In genomic region chr10:33165911-33166310, GRCh38 we compare ENCODE assay signal across 20 cellular contexts.
"Had no signal": no experiment of that assay in that cellular context is flagged by ENCODE, and none has a peak within 500 bp of the region (broad histone marks: within the 10 kb centered on the region; RNA-seq: fewer than 3 reads in every experiment).

No MANE protein-coding gene starts in this region.

- H3K4me3 Mint-ChIP-seq: naive thymus-derived CD8-positive, alpha-beta T cell; T-helper 2 cell treated with Interferon-gamma antibody and Interleukin-4, amounts not matched to agents 5 μg/mL and 100 μg/mL, for 36 hours had no signal

- H3K9me3 Mint-ChIP-seq: T-helper 2 cell treated with Interferon-gamma antibody and Interleukin-4, amounts not matched to agents 5 μg/mL and 100 μg/mL, for 36 hours had no signal

- H3K36me3 Mint-ChIP-seq: naive thymus-derived CD8-positive, alpha-beta T cell had no signal

- H3K4me3 ChIP-seq: esophagus muscularis mucosa, ovary, psoas muscle, tibial artery had no signal

- H3K36me3 ChIP-seq: esophagus muscularis mucosa, ovary, tibial artery had no signal

- H3K9me3 ChIP-seq: esophagus muscularis mucosa, ovary, psoas muscle, tibial artery had no signal

- H3K27ac ChIP-seq: esophagus muscularis mucosa, ovary, psoas muscle, tibial artery had no signal

- ATAC-seq: activated CD4-positive, CD25-positive, alpha-beta regulatory T cell treated with anti-CD3 and anti-CD28 coated beads, Interleukin-2, amount 50 U/mL, for 24 hours; naive thymus-derived CD8-positive, alpha-beta T cell; psoas muscle; right cardiac atrium; stimulated activated naive CD8-positive, alpha-beta T cell treated with anti-CD3 and anti-CD28 coated beads, Interleukin-15, Interleukin-2, amounts not matched to agents 100 U/mL and 50 U/mL, for 24 hours had no signal

- H3K27ac Mint-ChIP-seq: naive thymus-derived CD8-positive, alpha-beta T cell; T-helper 2 cell treated with Interferon-gamma antibody and Interleukin-4, amounts not matched to agents 5 μg/mL and 100 μg/mL, for 36 hours had no signal

- DNase-seq: activated CD4-positive, alpha-beta T cell treated with anti-CD3 and anti-CD28 coated beads, Interleukin-2, amount 50 U/mL, for 1 hour; activated CD8-positive, alpha-beta memory T cell treated with anti-CD3 and anti-CD28 coated beads for 24 hours; activated CD8-positive, alpha-beta memory T cell treated with anti-CD3 and anti-CD28 coated beads, Interleukin-2, amount 50 U/mL, for 48 hours; activated effector memory CD4-positive, alpha-beta T cell treated with Interleukin-2 at 50 U/mL for 16 hours; activated naive CD4-positive, alpha-beta T cell treated with anti-CD3 and anti-CD28 coated beads, Interleukin-2, amount 50 U/mL, for 16 hours; activated T-cell treated with anti-CD3 and anti-CD28 coated beads, Interleukin-2, amount 50 U/mL, for 48 hours; aorta; cerebellar nuclear complex; effector CD8-positive, alpha-beta T cell; naive thymus-derived CD8-positive, alpha-beta T cell; ovary; psoas muscle; right cardiac atrium; stimulated activated CD4-positive, alpha-beta T cell treated with anti-CD3 and anti-CD28 coated beads, Interleukin-2, amount 100 ng/mL, for 24 hours; stimulated activated naive CD8-positive, alpha-beta T cell treated with anti-CD3 and anti-CD28 coated beads, Interleukin-15, Interleukin-2, amounts not matched to agents 100 U/mL and 50 U/mL, for 24 hours; substantia nigra; tibial artery had no signal

- H3K27me3 ChIP-seq: esophagus muscularis mucosa, ovary, tibial artery had no signal

- H3K4me1 ChIP-seq: esophagus muscularis mucosa, psoas muscle, tibial artery had no signal
